In genomic region chr20:32461836-32462600, GRCh38 we compare ENCODE assay signal across 2 cellular contexts.
TF ChIP-seq lines count a peak whose summit lies in the region.

No MANE protein-coding gene starts in this region.

TF ChIP-seq in K562, 482 proteins besides CTCF, POLR2A, EP300 and RAD21:
- TF ChIP-seq FOXM1 (IDR thresholded peaks at IDR 0.05; ENCODE audit: low read depth) (no peak), FOXM1 (CRISPR knock-in tag; IDR thresholded peaks at IDR 0.05; ENCODE audit: low read depth) (no peak), POLR2G (IDR thresholded peaks at IDR 0.05; ENCODE audit: low read depth, low read length) (peak; percentile 37; the same call in 1 of the 2 replicates), KHSRP (IDR thresholded peaks at IDR 0.05) (no peak), CBX1 (IDR thresholded peaks at IDR 0.05; ENCODE audit: low read depth) (no peak), ZNF444 (CRISPR knock-in tag; IDR thresholded peaks at IDR 0.05) (no peak), RBM22 (IDR thresholded peaks at IDR 0.05; ENCODE audit: low read depth, low read length, poor library complexity, severe bottlenecking) (peak; percentile 21)
- TF ChIP-seq, protein P1, sequence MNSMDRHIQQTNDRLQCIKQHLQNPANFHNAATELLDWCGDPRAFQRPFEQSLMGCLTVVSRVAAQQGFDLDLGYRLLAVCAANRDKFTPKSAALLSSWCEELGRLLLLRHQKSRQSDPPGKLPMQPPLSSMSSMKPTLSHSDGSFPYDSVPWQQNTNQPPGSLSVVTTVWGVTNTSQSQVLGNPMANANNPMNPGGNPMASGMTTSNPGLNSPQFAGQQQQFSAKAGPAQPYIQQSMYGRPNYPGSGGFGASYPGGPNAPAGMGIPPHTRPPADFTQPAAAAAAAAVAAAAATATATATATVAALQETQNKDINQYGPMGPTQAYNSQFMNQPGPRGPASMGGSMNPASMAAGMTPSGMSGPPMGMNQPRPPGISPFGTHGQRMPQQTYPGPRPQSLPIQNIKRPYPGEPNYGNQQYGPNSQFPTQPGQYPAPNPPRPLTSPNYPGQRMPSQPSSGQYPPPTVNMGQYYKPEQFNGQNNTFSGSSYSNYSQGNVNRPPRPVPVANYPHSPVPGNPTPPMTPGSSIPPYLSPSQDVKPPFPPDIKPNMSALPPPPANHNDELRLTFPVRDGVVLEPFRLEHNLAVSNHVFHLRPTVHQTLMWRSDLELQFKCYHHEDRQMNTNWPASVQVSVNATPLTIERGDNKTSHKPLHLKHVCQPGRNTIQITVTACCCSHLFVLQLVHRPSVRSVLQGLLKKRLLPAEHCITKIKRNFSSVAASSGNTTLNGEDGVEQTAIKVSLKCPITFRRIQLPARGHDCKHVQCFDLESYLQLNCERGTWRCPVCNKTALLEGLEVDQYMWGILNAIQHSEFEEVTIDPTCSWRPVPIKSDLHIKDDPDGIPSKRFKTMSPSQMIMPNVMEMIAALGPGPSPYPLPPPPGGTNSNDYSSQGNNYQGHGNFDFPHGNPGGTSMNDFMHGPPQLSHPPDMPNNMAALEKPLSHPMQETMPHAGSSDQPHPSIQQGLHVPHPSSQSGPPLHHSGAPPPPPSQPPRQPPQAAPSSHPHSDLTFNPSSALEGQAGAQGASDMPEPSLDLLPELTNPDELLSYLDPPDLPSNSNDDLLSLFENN (IDR thresholded peaks at IDR 0.05; ENCODE audit: low read depth in 2 of 2, low read length in 2 of 2) = no peak

TF ChIP-seq in HepG2, 621 proteins besides CTCF, POLR2A, EP300 and RAD21:
- TF ChIP-seq ZFP91 (CRISPR knock-in tag; IDR thresholded peaks at IDR 0.05; ENCODE audit: borderline replicate concordance) (0 out of 2 replicates have a peak, but pooled peaks have one; percentile 26), ZNF24 (IDR thresholded peaks at IDR 0.05) (no peak), ARID5B (CRISPR knock-in tag; IDR thresholded peaks at IDR 0.05) (no peak), AGO2 (optimal IDR thresholded peaks at IDR 0.05; ENCODE audit: low read depth, low read length) (peak; percentile 77), EED (CRISPR knock-in tag; IDR thresholded peaks at IDR 0.05) (0 out of 2 replicates have a peak, but pooled peaks have one; percentile 43), SMYD3 (CRISPR knock-in tag; IDR thresholded peaks at IDR 0.05) (no peak), PAF1 (CRISPR knock-in tag; IDR thresholded peaks at IDR 0.05) (no peak), ZNF788 (CRISPR knock-in tag; IDR thresholded peaks at IDR 0.05; ENCODE audit: borderline replicate concordance) (0 out of 2 replicates have a peak, but pooled peaks have one; percentile 22)
